Comparison of ENCODE assay signal across 18 cellular contexts in genomic region chr6:32979720-32980487, GRCh38. TPM values are rescaled to one million over a fixed set of nuclear protein-coding genes. Genes with fewer than 3 reads are reported as not detected.
A peak's percentile ranks its signal among the peaks of the same experiment; 100 is the strongest.
DNase-seq lines count a peak whose midpoint lies in the region; ATAC-seq and TF ChIP-seq lines count a peak whose summit lies in the region.
"Had no signal": no experiment of that assay in that cellular context is flagged by ENCODE, and none has a peak within 500 bp of the region (broad histone marks: within the 10 kb centered on the region; RNA-seq: fewer than 3 reads in every experiment).

No MANE protein-coding gene starts in this region.

- no peak for ATAC-seq in activated naive CD4-positive, alpha-beta T cell treated with anti-CD3 and anti-CD28 coated beads, Interleukin-2, amount 50 U/mL, for 72 hours
- no peak for ATAC-seq in T-helper 17 cell
- ATAC-seq in stimulated activated naive B cell treated with anti-CD40 and anti-IgM and Interleukin-4, amounts not matched to agents 10 μg/mL and 1 μg/mL and 100 μg/mL, for 72 hours (replicated peaks), result no peak
- ATAC-seq: esophagus mucosa had no signal

- TF ChIP-seq CTCF in glutamatergic neuron (IDR thresholded peaks at IDR 0.05; ENCODE audit: partially characterized antibody, unreplicated experiment), result no peak

- no peak for DNase-seq in activated naive CD4-positive, alpha-beta T cell treated with anti-CD3 and anti-CD28 coated beads, Interleukin-2, amount 50 U/mL, for 72 hours (ENCODE audit: low spot score in 2 of 2)
- DNase-seq in activated naive CD4-positive, alpha-beta T cell (lab: John Stamatoyannopoulos, UW), result no peak
- DNase-seq in T-helper 17 cell (no peak), glutamatergic neuron (no peak), NCI-H187 (lab: John Stamatoyannopoulos, UW) (no peak), NCI-H345 treated with DMSO at 0.1 percent for 48 hours (lab: John Stamatoyannopoulos, UW; ENCODE audit: unreplicated experiment) (no peak), NCI-H2107 treated with DMSO at 0.1 percent for 48 hours (lab: John Stamatoyannopoulos, UW; ENCODE audit: unreplicated experiment) (no peak)
- DNase-seq in stimulated activated naive B cell treated with anti-CD40 and anti-IgM and Interleukin-4, amounts not matched to agents 10 μg/mL and 1 μg/mL and 100 μg/mL, for 72 hours, result no peak
- DNase-seq: activated CD4-positive, alpha-beta T cell treated with anti-CD3 and anti-CD28 coated beads for 48 hours; HCEC 1CT; MG63; NCI-H1694; testis had no signal

- no peaks in the 10 kb centered on the region for H3K9me3 ChIP-seq in T-helper 17 cell (ENCODE audit: control insufficient read depth, low read length, poor library complexity, severe bottlenecking)
- H3K9me3 ChIP-seq: MG63, neutrophil, right atrium auricular region, testis had no signal

- H3K27ac Mint-ChIP-seq in activated naive CD4-positive, alpha-beta T cell treated with anti-CD3 and anti-CD28 coated beads, Interleukin-2, amount 50 U/mL, for 72 hours, result peak overlapping the region; percentile 73 to 97
- H3K27ac Mint-ChIP-seq in T-helper 17 cell (peak overlapping the region; percentile 89), glutamatergic neuron (ENCODE audit: unreplicated experiment) (no peak overlapping the region)
- peak overlapping the region; percentile 84 for H3K27ac Mint-ChIP-seq in stimulated activated naive B cell treated with anti-CD40 and anti-IgM and Interleukin-4, amounts not matched to agents 10 μg/mL and 1 μg/mL and 100 μg/mL, for 72 hours
- H3K27ac Mint-ChIP-seq: dendritic cell treated with granulocyte-macrophage colony-stimulating factor and Interleukin-4, amounts not matched to agents 40 ng/mL and 50 ng/mL, for 4 days had no signal

- H3K4me1 Mint-ChIP-seq in T-helper 17 cell (peaks cover 54% of the 10 kb centered on the region), glutamatergic neuron (ENCODE audit: low read depth, unreplicated experiment) (peaks cover 8% of the 10 kb centered on the region)
- peaks cover 32 to 77% of the 10 kb centered on the region in 2 donors for H3K4me1 Mint-ChIP-seq in stimulated activated naive B cell treated with anti-CD40 and anti-IgM and Interleukin-4, amounts not matched to agents 10 μg/mL and 1 μg/mL and 100 μg/mL, for 72 hours

- H3K36me3 Mint-ChIP-seq in activated naive CD4-positive, alpha-beta T cell treated with anti-CD3 and anti-CD28 coated beads, Interleukin-2, amount 50 U/mL, for 72 hours, result peaks cover 38 to 61% of the 10 kb centered on the region in 2 donors
- H3K36me3 Mint-ChIP-seq in T-helper 17 cell (ENCODE audit: low read depth), result peaks cover 16% of the 10 kb centered on the region
- peaks cover 3% of the 10 kb centered on the region for H3K36me3 Mint-ChIP-seq in glutamatergic neuron (ENCODE audit: unreplicated experiment)
- H3K36me3 Mint-ChIP-seq in stimulated activated naive B cell treated with anti-CD40 and anti-IgM and Interleukin-4, amounts not matched to agents 10 μg/mL and 1 μg/mL and 100 μg/mL, for 72 hours, result peaks cover 61 to 73% of the 10 kb centered on the region in 2 donors

- H3K27me3 Mint-ChIP-seq in T-helper 17 cell (no peaks in the 10 kb centered on the region), glutamatergic neuron (ENCODE audit: unreplicated experiment) (peaks cover 11% of the 10 kb centered on the region)
- no peaks in the 10 kb centered on the region for H3K27me3 Mint-ChIP-seq in stimulated activated naive B cell treated with anti-CD40 and anti-IgM and Interleukin-4, amounts not matched to agents 10 μg/mL and 1 μg/mL and 100 μg/mL, for 72 hours
- H3K27me3 Mint-ChIP-seq: dendritic cell treated with granulocyte-macrophage colony-stimulating factor and Interleukin-4, amounts not matched to agents 40 ng/mL and 50 ng/mL, for 4 days had no signal

- H3K9me3 Mint-ChIP-seq in activated naive CD4-positive, alpha-beta T cell treated with anti-CD3 and anti-CD28 coated beads, Interleukin-2, amount 50 U/mL, for 72 hours, result no peaks in the 10 kb centered on the region
- H3K9me3 Mint-ChIP-seq in glutamatergic neuron (ENCODE audit: unreplicated experiment), result peaks cover 16% of the 10 kb centered on the region
- H3K9me3 Mint-ChIP-seq in stimulated activated naive B cell treated with anti-CD40 and anti-IgM and Interleukin-4, amounts not matched to agents 10 μg/mL and 1 μg/mL and 100 μg/mL, for 72 hours, result no peaks in the 10 kb centered on the region
- H3K9me3 Mint-ChIP-seq: dendritic cell treated with granulocyte-macrophage colony-stimulating factor and Interleukin-4, amounts not matched to agents 40 ng/mL and 50 ng/mL, for 4 days had no signal

- H3K4me3 Mint-ChIP-seq in T-helper 17 cell (no peak overlapping the region), glutamatergic neuron (ENCODE audit: unreplicated experiment) (peak overlapping the region; percentile 50)
- no peak overlapping the region for H3K4me3 Mint-ChIP-seq in stimulated activated naive B cell treated with anti-CD40 and anti-IgM and Interleukin-4, amounts not matched to agents 10 μg/mL and 1 μg/mL and 100 μg/mL, for 72 hours
- H3K4me3 Mint-ChIP-seq: dendritic cell treated with granulocyte-macrophage colony-stimulating factor and Interleukin-4, amounts not matched to agents 40 ng/mL and 50 ng/mL, for 4 days had no signal

RNA-seq across cellular contexts. Expression of gene BRD2, which starts 11.5 kb away (rescaled TPM):
- total RNA-seq in activated naive CD4-positive, alpha-beta T cell treated with anti-CD3 and anti-CD28 coated beads, Interleukin-2, amount 50 U/mL, for 72 hours, result 100 to 1,000 TPM; 216 to 254 TPM
- total RNA-seq in T-helper 17 cell (100 to 1,000 TPM; 409 to 459 TPM), glutamatergic neuron (ENCODE audit: unreplicated experiment) (213 TPM)

RNA-seq across cellular contexts. Expression of gene HLA-DMA, which starts 27.0 kb away (rescaled TPM):
- total RNA-seq in activated naive CD4-positive, alpha-beta T cell treated with anti-CD3 and anti-CD28 coated beads, Interleukin-2, amount 50 U/mL, for 72 hours, result 10 to 100 TPM; 23.0 to 33.5 TPM
- total RNA-seq in T-helper 17 cell (10 to 100 TPM; 20.9 to 23.4 TPM), glutamatergic neuron (ENCODE audit: unreplicated experiment) (0.76 TPM)

RNA-seq across cellular contexts. Expression of gene HLA-DOA, which starts 29.5 kb away (rescaled TPM):
- total RNA-seq in activated naive CD4-positive, alpha-beta T cell treated with anti-CD3 and anti-CD28 coated beads, Interleukin-2, amount 50 U/mL, for 72 hours, result 1 to 10 TPM; 1.8 to 3.2 TPM
- total RNA-seq in T-helper 17 cell, result 1 to 10 TPM; 2.6 to 5.1 TPM
- 0.69 TPM for total RNA-seq in glutamatergic neuron (ENCODE audit: unreplicated experiment)
- total RNA-seq: NCI-H460 had no signal

RNA-seq across cellular contexts. Expression of gene HLA-DMB, which starts 39.1 kb away (rescaled TPM):
- 1 to 10 TPM; 2.8 to 4.5 TPM for total RNA-seq in activated naive CD4-positive, alpha-beta T cell treated with anti-CD3 and anti-CD28 coated beads, Interleukin-2, amount 50 U/mL, for 72 hours
- total RNA-seq in T-helper 17 cell (10 to 100 TPM; 11.1 to 23.3 TPM), glutamatergic neuron (ENCODE audit: unreplicated experiment) (not detected)
- total RNA-seq: NCI-H460 had no signal

Comparison
In these comparisons a context has a peak if more than half of its experiments do, and no peak if none do; other contexts are left out.
1. RNA of gene HLA-DMA, which starts 27.0 kb away (total RNA-seq): 23.0 to 33.5 TPM in activated naive CD4-positive, alpha-beta T cell treated with anti-CD3 and anti-CD28 coated beads, Interleukin-2, amount 50 U/mL, for 72 hours and 20.9 to 23.4 TPM in T-helper 17 cell; 0.76 TPM in glutamatergic neuron (single experiment); every median in the first group is over 10 times any median in the second.